Comparison of ENCODE assay signal across 12 cellular contexts in genomic region chr21:43114491-43114890, GRCh38. TPM values are rescaled to one million over a fixed set of nuclear protein-coding genes. Genes with fewer than 3 reads are reported as not detected.
"Had no signal": no experiment of that assay in that cellular context is flagged by ENCODE, and none has a peak within 500 bp of the region (broad histone marks: within the 10 kb centered on the region; RNA-seq: fewer than 3 reads in every experiment).

No MANE protein-coding gene starts in this region.

RNA-seq across cellular contexts. Expression of gene CRYAA, which starts 54.3 kb away (rescaled TPM):
- total RNA-seq: OCI-LY7, PC-3, PC-9, Peyer's patch, Right ventricle myocardium inferior, Right ventricle myocardium superior, RPMI7951, SJCRH30, SJSA1, SK-MEL-5, T-cell had no signal
- polyA plus RNA-seq: SK-N-SH had no signal
